In genomic region chr12:76033116-76034001, GRCh38 we compare ENCODE assay signal across 8 cellular contexts. TPM values are rescaled to one million over a fixed set of nuclear protein-coding genes. Genes with fewer than 3 reads are reported as not detected.
DNase-seq lines count a peak whose midpoint lies in the region; ATAC-seq and TF ChIP-seq lines count a peak whose summit lies in the region.

No MANE protein-coding gene starts in this region.

- H3K27ac ChIP-seq in smooth muscle cell (ENCODE audit: low read depth) = peak overlapping the region; percentile 98

- H3K27me3 ChIP-seq in smooth muscle cell (ENCODE audit: low read depth) = no peaks in the 10 kb centered on the region

- H3K4me1 ChIP-seq in smooth muscle cell (ENCODE audit: low read depth) = peaks cover 29% of the 10 kb centered on the region

- peak overlapping the region; percentile 100 for H3K4me3 ChIP-seq in iPS-11a (ENCODE audit: low read depth, low read length)
- H3K4me3 ChIP-seq in smooth muscle cell = peak overlapping the region; percentile 92

- DNase-seq in DMS53 (lab: John Stamatoyannopoulos, UW) (peak; percentile 46), DMS53 treated with DMSO at 0.1 percent for 48 hours (lab: John Stamatoyannopoulos, UW; ENCODE audit: unreplicated experiment) (no peak), smooth muscle cell (lab: John Stamatoyannopoulos, UW; ENCODE audit: unreplicated experiment) (no peak), NCI-H1048 (lab: John Stamatoyannopoulos, UW) (no peak), NCI-H748 treated with DMSO at 0.1 percent for 48 hours (lab: John Stamatoyannopoulos, UW) (no peak)
- DNase-seq in activated T-helper 1 cell treated with anti-CD3 and anti-CD28 coated beads, Interleukin-12 subunit alpha, Interleukin-12 subunit beta, Interleukin-2, Interleukin-4 antibody, amounts not matched to agents 30 ng/mL and 10 ng/mL and 1 ng/mL, durations not matched to agents 14 hours and 24 hours and 36 hours (ENCODE audit: low spot score) = no peak

- peaks cover 29% of the 10 kb centered on the region for H3K79me2 ChIP-seq in smooth muscle cell (ENCODE audit: low read depth)

- ATAC-seq in GM21786 (IDR thresholded peaks at IDR 0.05; ENCODE audit: unreplicated experiment) = no peak

- no peak overlapping the region for H2AFZ ChIP-seq in smooth muscle cell (ENCODE audit: low read depth)

- no peaks in the 10 kb centered on the region for H3K9me3 ChIP-seq in smooth muscle cell (replicated peaks; ENCODE audit: low read depth)

- no peak for TF ChIP-seq CTCF in smooth muscle cell (IDR thresholded peaks at IDR 0.05; ENCODE audit: borderline replicate concordance, insufficient read depth, poor library complexity, severe bottlenecking)

- peaks cover 30% of the 10 kb centered on the region for H3K36me3 Mint-ChIP-seq in activated T-helper 1 cell treated with anti-CD3 and anti-CD28 coated beads, Interleukin-12 subunit alpha, Interleukin-12 subunit beta, Interleukin-2, Interleukin-4 antibody, amounts not matched to agents 30 ng/mL and 10 ng/mL and 1 ng/mL, durations not matched to agents 14 hours and 24 hours and 36 hours (ENCODE audit: low read depth)

- H3F3A ChIP-seq in smooth muscle cell (ENCODE audit: low read depth) = peaks cover 33% of the 10 kb centered on the region

- no peaks in the 10 kb centered on the region for H3K36me3 ChIP-seq in smooth muscle cell (ENCODE audit: low read depth)

- peak overlapping the region; percentile 96 for H3K27ac Mint-ChIP-seq in activated T-helper 1 cell treated with anti-CD3 and anti-CD28 coated beads, Interleukin-12 subunit alpha, Interleukin-12 subunit beta, Interleukin-2, Interleukin-4 antibody, amounts not matched to agents 30 ng/mL and 10 ng/mL and 1 ng/mL, durations not matched to agents 14 hours and 24 hours and 36 hours

- H3K9ac ChIP-seq in smooth muscle cell (ENCODE audit: low read depth) = peak overlapping the region; percentile 98

- intact Hi-C loops in activated T-helper 1 cell treated with anti-CD3 and anti-CD28 coated beads, Interleukin-12 subunit alpha, Interleukin-12 subunit beta, Interleukin-2, Interleukin-4 antibody, amounts not matched to agents 30 ng/mL and 10 ng/mL and 1 ng/mL, durations not matched to agents 14 hours and 24 hours and 36 hours (cut with micrococcal nuclease) = loop anchor here (5.0 kb wide), 1 partner anchor 1496 kb away; the partner anchor contains the start of gene ATXN7L3B

- WGBS in smooth muscle cell (ENCODE audit: low lambda C conversion rate) = 74% methylated on average over 4 of the region's 4 CpGs

- H3K4me2 ChIP-seq in smooth muscle cell = peak overlapping the region; percentile 92

- H4K20me1 ChIP-seq in smooth muscle cell (ENCODE audit: low read depth) = peaks cover 29% of the 10 kb centered on the region

- no peaks in the 10 kb centered on the region for H3K9me3 Mint-ChIP-seq in activated T-helper 1 cell treated with anti-CD3 and anti-CD28 coated beads, Interleukin-12 subunit alpha, Interleukin-12 subunit beta, Interleukin-2, Interleukin-4 antibody, amounts not matched to agents 30 ng/mL and 10 ng/mL and 1 ng/mL, durations not matched to agents 14 hours and 24 hours and 36 hours

- peaks cover 36% of the 10 kb centered on the region for H3K4me1 Mint-ChIP-seq in activated T-helper 1 cell treated with anti-CD3 and anti-CD28 coated beads, Interleukin-12 subunit alpha, Interleukin-12 subunit beta, Interleukin-2, Interleukin-4 antibody, amounts not matched to agents 30 ng/mL and 10 ng/mL and 1 ng/mL, durations not matched to agents 14 hours and 24 hours and 36 hours (ENCODE audit: low read depth)

- peak overlapping the region; percentile 99 for H3K4me3 Mint-ChIP-seq in activated T-helper 1 cell treated with anti-CD3 and anti-CD28 coated beads, Interleukin-12 subunit alpha, Interleukin-12 subunit beta, Interleukin-2, Interleukin-4 antibody, amounts not matched to agents 30 ng/mL and 10 ng/mL and 1 ng/mL, durations not matched to agents 14 hours and 24 hours and 36 hours

- peaks cover 3% of the 10 kb centered on the region for H3K27me3 Mint-ChIP-seq in activated T-helper 1 cell treated with anti-CD3 and anti-CD28 coated beads, Interleukin-12 subunit alpha, Interleukin-12 subunit beta, Interleukin-2, Interleukin-4 antibody, amounts not matched to agents 30 ng/mL and 10 ng/mL and 1 ng/mL, durations not matched to agents 14 hours and 24 hours and 36 hours (ENCODE audit: insufficient read depth)

RNA-seq across cellular contexts. Expression of gene PHLDA1, which starts 1.8 kb away (rescaled TPM):
- 88.9 and 91.5 TPM in 2 replicates for total RNA-seq in activated T-helper 1 cell treated with anti-CD3 and anti-CD28 coated beads, Interleukin-12 subunit alpha, Interleukin-12 subunit beta, Interleukin-2, Interleukin-4 antibody, amounts not matched to agents 30 ng/mL and 10 ng/mL and 1 ng/mL, durations not matched to agents 14 hours and 24 hours and 36 hours
- 88.6 and 91.3 TPM in 2 replicates for total RNA-seq in smooth muscle cell
- 69.7 and 70.2 TPM in 2 replicates for polyA plus RNA-seq in smooth muscle cell

RNA-seq across cellular contexts. Expression of gene NAP1L1, which starts 51.1 kb away (rescaled TPM):
- 584 and 605 TPM in 2 replicates for total RNA-seq in activated T-helper 1 cell treated with anti-CD3 and anti-CD28 coated beads, Interleukin-12 subunit alpha, Interleukin-12 subunit beta, Interleukin-2, Interleukin-4 antibody, amounts not matched to agents 30 ng/mL and 10 ng/mL and 1 ng/mL, durations not matched to agents 14 hours and 24 hours and 36 hours
- 221 and 282 TPM in 2 replicates for total RNA-seq in smooth muscle cell
- 110 and 127 TPM in 2 replicates for polyA plus RNA-seq in smooth muscle cell
